ENCODE assay signal across 26 cellular contexts in the genomic region with DNA sequence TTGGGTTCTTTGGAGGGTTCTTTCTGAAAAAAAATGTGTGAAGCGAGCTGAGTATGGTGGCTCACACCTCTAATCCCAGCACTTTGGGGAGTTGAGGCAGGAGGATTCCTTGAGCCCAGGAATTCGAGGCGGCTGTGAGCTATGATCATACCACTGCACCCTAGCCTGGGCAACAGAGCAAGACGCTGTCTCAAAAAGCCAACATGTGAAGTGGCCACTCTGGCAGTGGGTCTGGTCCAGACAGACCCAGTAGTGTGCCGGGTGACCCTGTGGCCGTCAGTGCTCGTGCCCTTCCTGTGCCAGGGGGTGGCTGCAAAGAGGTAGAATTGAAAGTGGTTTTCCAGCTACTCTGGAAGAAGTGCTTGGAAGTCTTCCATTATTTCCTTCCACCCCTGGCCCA. TPM values are rescaled to one million over a fixed set of nuclear protein-coding genes. Genes with fewer than 3 reads are reported as not detected.
DNase-seq lines count a peak whose midpoint lies in the region; ATAC-seq, FAIRE-seq and TF ChIP-seq lines count a peak whose summit lies in the region.
"Had no signal": no experiment of that assay in that cellular context is flagged by ENCODE, and none has a peak within 500 bp of the region (broad histone marks: within the 10 kb centered on the region; RNA-seq: fewer than 3 reads in every experiment).

No MANE protein-coding gene starts in this region.

- H3K27me3 Mint-ChIP-seq in nephron (ENCODE audit: low read depth) (no peaks in the 10 kb centered on the region), HFFc6 (ENCODE audit: insufficient read depth) (no peaks in the 10 kb centered on the region; the same call in none of the 2 replicates)
- H3K27me3 Mint-ChIP-seq: CD8-positive, alpha-beta memory T cell had no signal

- H3K79me1 ChIP-seq in IMR-90 (ENCODE audit: low read depth in 1 of 2, low read length in 2 of 2): no peaks in the 10 kb centered on the region; a peak in 1 of 4 replicates

- POLR2A ChIA-PET in IMR-90 (lab: Charles Lee; ENCODE audit: unreplicated experiment): interaction anchor here (0.5 kb wide), 1 partner anchor 16 kb away, joined by 8 read pairs; no protein-coding TSS in a partner anchor

- WGBS in IMR-90 (ENCODE audit: extremely low coverage in 2 of 2, insufficient read length in 1 of 2), 2 experiments: 96% methylated on average over 4 of the region's 7 CpGs; no CpG with 5 or more reads in 1 of the 2 experiments
- 75 to 86% (median 80%) methylated on average over 4 to 7 of the region's 7 CpGs for whole genome bisulfite sequencing in spleen, 5 donors

- no peak overlapping the region for H4K8ac ChIP-seq in IMR-90 (ENCODE audit: low read depth in 2 of 2, low read length in 2 of 2)

- H2BK15ac ChIP-seq in IMR-90 (ENCODE audit: low read depth, low read length): no peak overlapping the region

- no peak overlapping the region for H4K5ac ChIP-seq in IMR-90 (ENCODE audit: low read depth, low read length)

- no peaks in the 10 kb centered on the region for H4K20me1 ChIP-seq in IMR-90 (ENCODE audit: insufficient read depth, low read length)

- H3K27me3 ChIP-seq in IMR-90 (ENCODE audit: control insufficient read depth, insufficient read depth, low read length) (0 out of 2 replicates have a peak, but pooled peaks cover 2% of the 10 kb centered on the region), spleen (replicated peaks in 1 of 7) (no peaks in the 10 kb centered on the region), MG63 (no peaks in the 10 kb centered on the region)
- H3K27me3 ChIP-seq: BE2C had no signal

- H3K9ac ChIP-seq in IMR-90 (ENCODE audit: low read depth, low read length) (no peak overlapping the region), kidney (ENCODE audit: low read length in 2 of 2) (no peak overlapping the region)

- H3K27ac Mint-ChIP-seq in nephron (peak overlapping the region in 2 of 3 experiments; percentile 37 to 55), HFFc6 (no peak overlapping the region)
- H3K27ac Mint-ChIP-seq: CD4-positive, alpha-beta T cell had no signal

- BruUV-seq in IMR-90 (replicated peaks; lab: Mats Ljungman, UMichigan): no TSS peak

- no peak for FAIRE-seq in kidney (lab: Jason Lieb, UNC)
- FAIRE-seq: A549, GM12891, GM18507, H54 had no signal

- H4K91ac ChIP-seq in IMR-90 (ENCODE audit: insufficient read depth, low read depth, low read length): no peak overlapping the region; the same call in 1 of the 2 replicates

- H3K4me2 ChIP-seq in IMR-90 (ENCODE audit: low read depth, low read length): no peak overlapping the region
- H3K4me2 ChIP-seq: A549 had no signal

- no peak overlapping the region for H3K56ac ChIP-seq in IMR-90 (ENCODE audit: extremely low read depth, insufficient read depth, low read length)

- H3K4me1 Mint-ChIP-seq in nephron: peaks cover 32% of the 10 kb centered on the region
- H3K4me1 Mint-ChIP-seq in HFFc6 (ENCODE audit: low read depth): peaks cover 10% of the 10 kb centered on the region

- no peak for TF ChIP-seq RAD21 in IMR-90 (IDR thresholded peaks at IDR 0.05; ENCODE audit: low read length)

- H3K36me3 ChIP-seq in IMR-90 (ENCODE audit: control insufficient read depth, insufficient read depth, low read length) (peaks cover 5% of the 10 kb centered on the region), kidney (ENCODE audit: control insufficient read depth in 1 of 2, insufficient read depth in 2 of 2, low read length in 2 of 2) (peaks cover 5 to 45% of the 10 kb centered on the region in 2 donors), spleen (peaks cover 2 to 61% (median 27%) of the 10 kb centered on the region in 6 donors), MG63 (peaks cover 29% of the 10 kb centered on the region)

- H3K4me1 ChIP-seq in IMR-90 (ENCODE audit: control insufficient read depth, insufficient read depth, low read length) (peaks cover 12% of the 10 kb centered on the region; the same call in 1 of the 2 replicates), kidney (ENCODE audit: control insufficient read depth in 1 of 2, insufficient read depth in 1 of 2, low read depth in 1 of 2, low read length in 2 of 2) (peaks cover 7 to 10% of the 10 kb centered on the region in 2 donors), spleen (peaks cover 8 to 69% (median 38%) of the 10 kb centered on the region in 6 donors)
- H3K4me1 ChIP-seq: A549 had no signal

- no peak overlapping the region for H3K23ac ChIP-seq in IMR-90 (ENCODE audit: low read depth, low read length)

- no peaks in the 10 kb centered on the region for H3K9me3 Mint-ChIP-seq in nephron
- no peaks in the 10 kb centered on the region for H3K9me3 Mint-ChIP-seq in HFFc6
- H3K9me3 Mint-ChIP-seq: CD14-positive monocyte; CD4-positive, alpha-beta T cell; CD8-positive, alpha-beta memory T cell had no signal

- TF ChIP-seq POLR2A in IMR-90 (IDR thresholded peaks at IDR 0.05; ENCODE audit: low read depth, low read length) (no peak), spleen (IDR thresholded peaks at IDR 0.05) (no peak)

- H3K36me3 Mint-ChIP-seq in nephron (ENCODE audit: low read depth) (peaks cover 41% of the 10 kb centered on the region), HFFc6 (ENCODE audit: low read depth) (0 out of 2 replicates have a peak, but pooled peaks cover 4% of the 10 kb centered on the region)

- H3K4ac ChIP-seq in IMR-90 (ENCODE audit: low read depth, low read length): 0 out of 2 replicates have a peak overlapping the region, but pooled peaks have one; percentile 3

- no peak overlapping the region for H2AK9ac ChIP-seq in IMR-90 (replicated peaks; ENCODE audit: low read depth, low read length, poor library complexity)

- CTCF ChIA-PET in IMR-90 (lab: Yijun Ruan, JAX): interaction anchor here (0.6 kb wide), 1 partner anchor 256 kb away, joined by 3 read pairs; no protein-coding TSS in a partner anchor

- no peak overlapping the region for H3K4me3 Mint-ChIP-seq in nephron
- no peak overlapping the region for H3K4me3 Mint-ChIP-seq in HFFc6
- H3K4me3 Mint-ChIP-seq: CD14-positive monocyte; CD4-positive, alpha-beta T cell; CD8-positive, alpha-beta memory T cell had no signal

- intact Hi-C loops in IMR-90 (cut with micrococcal nuclease): no loop called here
- intact Hi-C loops in kidney (cut with DNase I): loop anchor here (10.0 kb wide), 2 partner anchors 70 to 240 kb away; no protein-coding TSS in a partner anchor
- intact Hi-C loops in spleen (cut with DNase I; ENCODE audit: low total_unique reads): no loop called here

- no peak overlapping the region for H2AFZ ChIP-seq in IMR-90 (replicated peaks; ENCODE audit: low read length, poor library complexity)

- DNase-seq in IMR-90 (no peak), kidney (peak; percentile 49), spleen (peak; percentile 56), COLO668 (lab: John Stamatoyannopoulos, UW; ENCODE audit: unreplicated experiment) (no peak), MG63 (no peak), HFFc6 (no peak)
- DNase-seq: 8988T; ACHN; AML-193; BE2C; Calu3; CD4-positive, alpha-beta T cell; CD8-positive, alpha-beta memory T cell; COR-L47; DMS53; GF-D8; GOT3 had no signal

- no peak overlapping the region for H3K14ac ChIP-seq in IMR-90 (replicated peaks; ENCODE audit: low read depth, low read length)

- H3K27ac ChIP-seq in IMR-90 (ENCODE audit: insufficient read depth, low read length) (no peak overlapping the region), kidney (ENCODE audit: low read depth in 2 of 2, low read length in 2 of 2) (peak overlapping the region; percentile 11 to 24), spleen (no peak overlapping the region)
- H3K27ac ChIP-seq: A549; BLaER1 treated with 17β-estradiol and CSF1 and Interleukin-3, amounts not matched to agents 10 nM and 100 nM had no signal

- in situ Hi-C loops in IMR-90 (cut with MboI; ENCODE audit: low sequenced_read_pairs): no loop called here

- H3K4me3 ChIP-seq in IMR-90 (ENCODE audit: insufficient read depth, low read depth, low read length) (no peak overlapping the region), kidney (ENCODE audit: low read length in 2 of 2) (no peak overlapping the region), spleen (no peak overlapping the region), MG63 (no peak overlapping the region)
- H3K4me3 ChIP-seq: A549; BLaER1 treated with 17β-estradiol and CSF1 and Interleukin-3, amounts not matched to agents 10 nM and 100 nM; HAP-1 had no signal

- no peak overlapping the region for H2BK20ac ChIP-seq in IMR-90 (ENCODE audit: low read depth, low read length)

- H3K18ac ChIP-seq in IMR-90 (ENCODE audit: low read depth, low read length): no peak overlapping the region

- H3K9me3 ChIP-seq in IMR-90 (ENCODE audit: control insufficient read depth, insufficient read depth, low read length) (no peaks in the 10 kb centered on the region), kidney (ENCODE audit: control insufficient read depth in 1 of 2, low read length in 2 of 2) (no peaks in the 10 kb centered on the region), spleen (no peaks in the 10 kb centered on the region), MG63 (no peaks in the 10 kb centered on the region)
- H3K9me3 ChIP-seq: A549, BE2C, HAP-1 had no signal

- TF ChIP-seq CTCF in IMR-90 (conservative IDR thresholded peaks at IDR 0.05; ENCODE audit: low read depth, low read length) (no peak), kidney (IDR thresholded peaks at IDR 0.05; ENCODE audit: borderline replicate concordance, extremely low read depth, insufficient read depth) (no peak), nephron (IDR thresholded peaks at IDR 0.05; ENCODE audit: unreplicated experiment in 3 of 3) (no peak), spleen (IDR thresholded peaks at IDR 0.05 in 8 of 11, conservative IDR thresholded peaks at IDR 0.05 in 3 of 11) (no peak), HFFc6 (IDR thresholded peaks at IDR 0.05) (no peak)

- 0 out of 2 replicates have a peak overlapping the region, but pooled peaks have one; percentile 0 for H2AK5ac ChIP-seq in IMR-90 (ENCODE audit: low read depth, low read length)

- 0 out of 2 replicates have a peak, but pooled peaks cover 3% of the 10 kb centered on the region for H3K9me1 ChIP-seq in IMR-90 (ENCODE audit: insufficient read depth, low read length)

- ATAC-seq in IMR-90 (ENCODE audit: low read depth) (no peak), HG02588 (IDR thresholded peaks at IDR 0.05; ENCODE audit: unreplicated experiment) (no peak)
- ATAC-seq: A549 had no signal

- no peak overlapping the region for H2BK120ac ChIP-seq in IMR-90 (ENCODE audit: low read depth, low read length)

- dilution Hi-C loops in IMR-90 (cut with HindIII; ENCODE audit: low sequenced_read_pairs, unreplicated experiment): no loop called here

- H2BK5ac ChIP-seq in IMR-90 (ENCODE audit: low read depth, low read length, poor library complexity, severe bottlenecking): no peak overlapping the region

RNA-seq across cellular contexts. Expression of a gene that starts 11.6 kb away (rescaled TPM):
- total RNA-seq in IMR-90 (2012; rRNA removed): 2.0 and 2.2 TPM in 2 replicates
- polyA plus RNA-seq in IMR-90 (2012; rRNA removed): 2.4 and 2.5 TPM in 2 replicates
- 2.4 TPM in 2 replicates for polyA plus RNA-seq in IMR-90 (2012; cell fraction: cytosol; rRNA removed)
- polyA plus RNA-seq in IMR-90 (2012; cell fraction: nucleus; rRNA removed; ENCODE audit: low replicate concordance): 2.3 and 3.4 TPM in 2 replicates
- total RNA-seq in kidney: 34.0 TPM
- polyA plus RNA-seq in kidney (ENCODE audit: insufficient read depth, low read depth, low replicate concordance): 9.4 TPM
- total RNA-seq in spleen: 10 to 100 TPM; 18.3 to 46.1 (median 33.5) TPM
- 10 to 100 TPM in 1 of 3 donors, 1 to 10 TPM in 2; 5.4 to 13.3 (median 8.0) TPM for polyA plus RNA-seq in spleen
- 2.0 and 2.4 TPM in 2 replicates for total RNA-seq in MG63 (2014; rRNA removed; shearing (Covaris generic); ENCODE audit: low replicate concordance)
- total RNA-seq in HFFc6 (2021; fragmentation: NEBNext Ultra II Directional; extraction: Animal tissue kit (Norgen Biotek cat#: 25700)): 1 to 10 TPM; 2.8 to 3.9 (median 3.6) TPM

RNA-seq across cellular contexts. Expression of a gene that starts 25.2 kb away (rescaled TPM):
- under 0.01 and 0.28 TPM in 2 replicates for total RNA-seq in IMR-90 (2012; rRNA removed)
- polyA plus RNA-seq in IMR-90 (2012; rRNA removed): 0.12 and 0.17 TPM in 2 replicates
- polyA plus RNA-seq in IMR-90 (2012; cell fraction: cytosol; rRNA removed): 0.17 and 0.27 TPM in 2 replicates
- polyA plus RNA-seq in IMR-90 (2012; cell fraction: nucleus; rRNA removed; ENCODE audit: low replicate concordance): 0.06 and 0.14 TPM in 2 replicates
- total RNA-seq in kidney: 245 TPM
- 276 TPM for polyA plus RNA-seq in kidney (ENCODE audit: insufficient read depth, low read depth, low replicate concordance)
- 1 to 10 TPM in 6 of 7 donors, under 1 TPM in 1; 0.97 to 2.9 (median 1.7) TPM for total RNA-seq in spleen
- polyA plus RNA-seq in spleen: under 1 TPM; 0.38 to 0.56 (median 0.43) TPM
- 1.0 and 2.0 TPM in 2 replicates for total RNA-seq in MG63 (2014; rRNA removed; shearing (Covaris generic); ENCODE audit: low replicate concordance)
- 1 to 10 TPM in 4 of 6 experiments, under 1 TPM in 2; 0.24 to 2.0 (median 1.4) TPM for total RNA-seq in HFFc6 (2021; fragmentation: NEBNext Ultra II Directional; extraction: Animal tissue kit (Norgen Biotek cat#: 25700))
- total RNA-seq: CD4-positive, alpha-beta T cell had no signal
- polyA plus RNA-seq: CD14-positive monocyte had no signal

Comparison
In these comparisons a context has a peak if more than half of its experiments do, and no peak if none do; other contexts are left out.
1. DNase-seq: peak in kidney (single experiment) and spleen (single experiment); none in IMR-90 (single experiment), COLO668 (single experiment), MG63 (single experiment) and HFFc6 (single experiment).
2. H3K27ac ChIP-seq: peak in kidney (2 of 2); none in IMR-90 (single experiment) and spleen (0 of 8).
3. RNA of a gene that starts 25.2 kb away (total RNA-seq): 245 TPM in kidney (single experiment); 1.0 to 2.0 TPM in MG63, 0.97 to 2.9 TPM in spleen, 0.24 to 2.0 TPM in HFFc6 and under 0.01 to 0.28 TPM in IMR-90; every median in the first group is over 10 times any median in the second.